ENCODE assay signal across 8 cellular contexts in the genomic region with DNA sequence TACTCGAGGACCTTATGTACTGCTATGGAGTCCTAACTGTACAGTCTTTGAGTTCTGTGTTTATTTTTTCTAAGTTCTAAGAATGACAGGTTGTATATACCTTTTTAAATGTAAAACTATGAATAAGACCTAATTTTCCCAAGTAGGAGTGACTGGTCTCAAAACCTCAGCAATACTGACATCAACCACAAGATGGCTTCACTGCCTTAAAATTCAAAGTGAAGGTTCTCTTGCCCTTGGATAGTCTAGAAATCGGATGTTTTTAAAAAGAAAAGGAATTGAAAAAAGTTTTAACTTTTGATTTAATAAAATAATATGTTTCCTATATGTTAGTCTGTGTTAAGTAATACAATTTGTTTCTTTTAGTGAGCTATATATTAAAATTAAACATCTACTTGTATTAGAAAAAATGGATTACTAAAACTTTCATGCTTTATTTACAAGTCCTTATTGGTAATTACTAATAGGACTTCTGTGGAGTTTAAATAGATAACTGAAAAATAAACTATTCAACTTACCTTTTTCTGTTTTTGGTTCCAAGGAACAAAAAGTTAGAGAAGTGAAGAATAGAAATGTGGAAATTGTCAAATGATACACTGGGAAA. TPM values are rescaled to one million over a fixed set of nuclear protein-coding genes. Genes with fewer than 3 reads are reported as not detected.
DNase-seq lines count a peak whose midpoint lies in the region; ATAC-seq and TF ChIP-seq lines count a peak whose summit lies in the region.

No MANE protein-coding gene starts in this region.

- H3K36me3 Mint-ChIP-seq in type B pancreatic cell, result peaks cover 9% of the 10 kb centered on the region

- no peaks in the 10 kb centered on the region for H3K9me3 Mint-ChIP-seq in type B pancreatic cell

- no peak overlapping the region for H3K4me3 ChIP-seq in AG04449 (ENCODE audit: low read depth, low read length)

- peaks cover 5% of the 10 kb centered on the region for H3K4me1 Mint-ChIP-seq in type B pancreatic cell (ENCODE audit: unreplicated experiment)

- DNase-seq in AG04449 (ENCODE audit: low read depth, low spot score) (peak; percentile 12), NCI-H2081 treated with DMSO at 0.1 percent for 48 hours (lab: John Stamatoyannopoulos, UW) (peak; percentile 1), astrocyte of the hippocampus (ENCODE audit: low read depth, low spot score) (peak; percentile 77), iris pigment epithelial cell (ENCODE audit: low read depth) (peak; percentile 69), type B pancreatic cell (ENCODE audit: extremely low spot score, unreplicated experiment) (no peak), T-helper 9 cell (no peak)

- TF ChIP-seq CTCF in AG04449 (IDR thresholded peaks at IDR 0.05; ENCODE audit: insufficient read depth, low read length, missing control alignments) (peak; percentile 63), GM12872 (IDR thresholded peaks at IDR 0.05; ENCODE audit: insufficient read depth, low read depth, low read length) (peak; percentile 68), type B pancreatic cell (conservative IDR thresholded peaks at IDR 0.05) (peak; percentile 86)

- POLR2A ChIA-PET in AG04449 (lab: Yijun Ruan, JAX), result no interaction called here

- peak; percentile 78 for ATAC-seq in HG02678 (IDR thresholded peaks at IDR 0.05; ENCODE audit: unreplicated experiment)

- H3K4me3 Mint-ChIP-seq in type B pancreatic cell, result no peak overlapping the region

- CTCF ChIA-PET in AG04449 (lab: Yijun Ruan, JAX), result interaction anchor here (0.6 to 7.8 kb wide), 24 partner anchors 9 to 968 kb away, joined by 3 to 50 read pairs (median 4); no protein-coding TSS in a partner anchor

- no peaks in the 10 kb centered on the region for H3K27me3 Mint-ChIP-seq in type B pancreatic cell

- no peak overlapping the region for H3K27ac Mint-ChIP-seq in type B pancreatic cell

RNA-seq across cellular contexts. Expression of gene TDRD3, which starts 52.0 kb away (rescaled TPM):
- 14.8 and 30.1 TPM in 2 replicates for total RNA-seq in type B pancreatic cell (ENCODE audit: low replicate concordance)

Comparison
In these comparisons a context has a peak if more than half of its experiments do, and no peak if none do; other contexts are left out.
1. DNase-seq: peak in AG04449 (single experiment), NCI-H2081 treated with DMSO at 0.1 percent for 48 hours (single experiment), astrocyte of the hippocampus (single experiment) and iris pigment epithelial cell (single experiment); none in type B pancreatic cell (single experiment) and T-helper 9 cell (single experiment).
2. Peak in every context shown above with its lines, with median percentiles within 50 percentile points of each other: CTCF ChIP-seq.